27 cellular contexts compared by ENCODE assay signal in genomic region chr12:51839310-51839943, GRCh38. TPM values are rescaled to one million over a fixed set of nuclear protein-coding genes. Genes with fewer than 3 reads are reported as not detected.
DNase-seq lines count a peak whose midpoint lies in the region; ATAC-seq and TF ChIP-seq lines count a peak whose summit lies in the region.
"Had no signal": no experiment of that assay in that cellular context is flagged by ENCODE, and none has a peak within 500 bp of the region (broad histone marks: within the 10 kb centered on the region; RNA-seq: fewer than 3 reads in every experiment).

No MANE protein-coding gene starts in this region.

- H3K9me3 Mint-ChIP-seq in brain = no peaks in the 10 kb centered on the region
- no peaks in the 10 kb centered on the region for H3K9me3 Mint-ChIP-seq in stimulated activated effector memory CD8-positive, alpha-beta T cell treated with anti-CD3 and anti-CD28 coated beads, Interleukin-12 subunit alpha, Interleukin-12 subunit beta, amount 100 ng/mL, for 72 hours
- H3K9me3 Mint-ChIP-seq: activated T-cell treated with anti-CD3 and anti-CD28 coated beads, Interleukin-2, amount 50 U/mL, for 24 hours; natural killer cell treated with Interleukin-12 subunit alpha and Interleukin-12 subunit beta and Interleukin-15 and Interleukin-18, amount 100 ng/mL, for 72 hours; stimulated activated naive B cell treated with anti-CD40 and anti-IgM and Interleukin-4, amounts not matched to agents 10 μg/mL and 1 μg/mL and 100 μg/mL, for 72 hours had no signal

- H3K4me3 Mint-ChIP-seq in brain = peak overlapping the region in 2 of 5 experiments; percentile 5 to 44
- H3K4me3 Mint-ChIP-seq in stimulated activated effector memory CD8-positive, alpha-beta T cell treated with anti-CD3 and anti-CD28 coated beads, Interleukin-12 subunit alpha, Interleukin-12 subunit beta, amount 100 ng/mL, for 72 hours = no peak overlapping the region
- H3K4me3 Mint-ChIP-seq: activated CD4-positive, alpha-beta T cell treated with anti-CD3 and anti-CD28 coated beads for 36 hours; activated T-cell treated with anti-CD3 and anti-CD28 coated beads, Interleukin-2, amount 50 U/mL, for 24 hours; natural killer cell treated with Interleukin-12 subunit alpha and Interleukin-12 subunit beta and Interleukin-15 and Interleukin-18, amount 100 ng/mL, for 72 hours; stimulated activated naive B cell treated with anti-CD40 and anti-IgM and Interleukin-4, amounts not matched to agents 10 μg/mL and 1 μg/mL and 100 μg/mL, for 72 hours had no signal

- TF ChIP-seq CTCF in brain (conservative IDR thresholded peaks at IDR 0.05) = no peak

- no peak for DNase-seq in Right ventricle myocardium superior
- no peak for DNase-seq in cardiac septum (ENCODE audit: low spot score)
- peak; percentile 86 for DNase-seq in myocyte (ENCODE audit: low read depth)
- no peak for DNase-seq in stimulated activated effector memory CD8-positive, alpha-beta T cell treated with anti-CD3 and anti-CD28 coated beads, Interleukin-12 subunit alpha, Interleukin-12 subunit beta, amount 100 ng/mL, for 72 hours (ENCODE audit: low spot score in 2 of 2)
- DNase-seq: activated CD4-positive, alpha-beta T cell treated with anti-CD3 and anti-CD28 coated beads for 36 hours; activated gamma-delta T cell treated with Interleukin-2 at 50 U/mL for 16 hours; activated T-cell treated with anti-CD3 and anti-CD28 coated beads, Interleukin-2, amount 50 U/mL, for 24 hours; cerebellar nuclear complex; IMR-90; midbrain; NCI-H187; NCI-H69; Peyer's patch; posterior cingulate gyrus; sigmoid colon; stimulated activated CD4-positive, alpha-beta T cell treated with anti-CD3 and anti-CD28 coated beads, Interleukin-4, amount 100 ng/mL, for 4 hours; stimulated activated naive B cell treated with anti-CD40 and anti-IgM and Interleukin-4, amounts not matched to agents 10 μg/mL and 1 μg/mL and 100 μg/mL, for 72 hours had no signal

- peak overlapping the region; percentile 22 to 88 (median 72) for H3K27ac Mint-ChIP-seq in brain
- peak overlapping the region; percentile 23 for H3K27ac Mint-ChIP-seq in stimulated activated effector memory CD8-positive, alpha-beta T cell treated with anti-CD3 and anti-CD28 coated beads, Interleukin-12 subunit alpha, Interleukin-12 subunit beta, amount 100 ng/mL, for 72 hours
- H3K27ac Mint-ChIP-seq: activated CD4-positive, alpha-beta T cell treated with anti-CD3 and anti-CD28 coated beads for 36 hours; activated T-cell treated with anti-CD3 and anti-CD28 coated beads, Interleukin-2, amount 50 U/mL, for 24 hours; natural killer cell treated with Interleukin-12 subunit alpha and Interleukin-12 subunit beta and Interleukin-15 and Interleukin-18, amount 100 ng/mL, for 72 hours; stimulated activated naive B cell treated with anti-CD40 and anti-IgM and Interleukin-4, amounts not matched to agents 10 μg/mL and 1 μg/mL and 100 μg/mL, for 72 hours had no signal

- intact Hi-C loops in Right ventricle myocardium superior (cut with DNase I) (no loop called here), cardiac septum (cut with DNase I) (no loop called here)

- peak; percentile 65 for ATAC-seq in Right ventricle myocardium superior (ENCODE audit: poor library complexity)
- ATAC-seq in stimulated activated effector memory CD8-positive, alpha-beta T cell treated with anti-CD3 and anti-CD28 coated beads, Interleukin-12 subunit alpha, Interleukin-12 subunit beta, amount 100 ng/mL, for 72 hours = no peak
- ATAC-seq in SK-N-SH treated with all-trans-retinoic acid at 6 μM for 48 hours = no peak
- ATAC-seq in HG03175 (IDR thresholded peaks at IDR 0.05; ENCODE audit: unreplicated experiment) = no peak
- ATAC-seq in HG02588 (IDR thresholded peaks at IDR 0.05; ENCODE audit: unreplicated experiment) = no peak
- ATAC-seq: activated CD4-positive, alpha-beta T cell treated with anti-CD3 and anti-CD28 coated beads for 36 hours; GM12878; natural killer cell treated with Interleukin-12 subunit alpha and Interleukin-12 subunit beta and Interleukin-15 and Interleukin-18, amount 100 ng/mL, for 72 hours; stimulated activated naive B cell treated with anti-CD40 and anti-IgM and Interleukin-4, amounts not matched to agents 10 μg/mL and 1 μg/mL and 100 μg/mL, for 72 hours had no signal

- peaks cover 60% of the 10 kb centered on the region for H3K4me1 Mint-ChIP-seq in brain
- H3K4me1 Mint-ChIP-seq in stimulated activated effector memory CD8-positive, alpha-beta T cell treated with anti-CD3 and anti-CD28 coated beads, Interleukin-12 subunit alpha, Interleukin-12 subunit beta, amount 100 ng/mL, for 72 hours = peaks cover 5% of the 10 kb centered on the region
- H3K4me1 Mint-ChIP-seq: activated CD4-positive, alpha-beta T cell treated with anti-CD3 and anti-CD28 coated beads for 36 hours; stimulated activated naive B cell treated with anti-CD40 and anti-IgM and Interleukin-4, amounts not matched to agents 10 μg/mL and 1 μg/mL and 100 μg/mL, for 72 hours had no signal

- H3K36me3 Mint-ChIP-seq in brain = no peaks in the 10 kb centered on the region
- H3K36me3 Mint-ChIP-seq in stimulated activated effector memory CD8-positive, alpha-beta T cell treated with anti-CD3 and anti-CD28 coated beads, Interleukin-12 subunit alpha, Interleukin-12 subunit beta, amount 100 ng/mL, for 72 hours = no peaks in the 10 kb centered on the region
- H3K36me3 Mint-ChIP-seq: natural killer cell treated with Interleukin-12 subunit alpha and Interleukin-12 subunit beta and Interleukin-15 and Interleukin-18, amount 100 ng/mL, for 72 hours; stimulated activated naive B cell treated with anti-CD40 and anti-IgM and Interleukin-4, amounts not matched to agents 10 μg/mL and 1 μg/mL and 100 μg/mL, for 72 hours had no signal

- peaks cover 11% of the 10 kb centered on the region for H3K27me3 Mint-ChIP-seq in brain

TF ChIP-seq in SK-N-SH treated with all-trans-retinoic acid at 6 μM for 48 hours, 23 proteins besides CTCF, POLR2A, EP300 and RAD21 (continues in another document):
- no peak for TF ChIP-seq OSR1 (CRISPR knock-in tag; IDR thresholded peaks at IDR 0.05)
- no peak for TF ChIP-seq ZNF8 (CRISPR knock-in tag; IDR thresholded peaks at IDR 0.05)
- TF ChIP-seq ARNTL (CRISPR knock-in tag; IDR thresholded peaks at IDR 0.05; ENCODE audit: borderline replicate concordance, low read depth) = no peak
- no peak for TF ChIP-seq CSDC2 (CRISPR knock-in tag; IDR thresholded peaks at IDR 0.05)
- TF ChIP-seq ZNF565 (CRISPR knock-in tag; conservative IDR thresholded peaks at IDR 0.05; ENCODE audit: low read depth) = no peak
- TF ChIP-seq, protein P1, sequence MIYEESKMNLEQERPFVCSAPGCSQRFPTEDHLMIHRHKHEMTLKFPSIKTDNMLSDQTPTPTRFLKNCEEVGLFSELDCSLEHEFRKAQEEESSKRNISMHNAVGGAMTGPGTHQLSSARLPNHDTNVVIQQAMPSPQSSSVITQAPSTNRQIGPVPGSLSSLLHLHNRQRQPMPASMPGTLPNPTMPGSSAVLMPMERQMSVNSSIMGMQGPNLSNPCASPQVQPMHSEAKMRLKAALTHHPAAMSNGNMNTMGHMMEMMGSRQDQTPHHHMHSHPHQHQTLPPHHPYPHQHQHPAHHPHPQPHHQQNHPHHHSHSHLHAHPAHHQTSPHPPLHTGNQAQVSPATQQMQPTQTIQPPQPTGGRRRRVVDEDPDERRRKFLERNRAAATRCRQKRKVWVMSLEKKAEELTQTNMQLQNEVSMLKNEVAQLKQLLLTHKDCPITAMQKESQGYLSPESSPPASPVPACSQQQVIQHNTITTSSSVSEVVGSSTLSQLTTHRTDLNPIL (CRISPR knock-in tag; IDR thresholded peaks at IDR 0.05; ENCODE audit: low read depth) = no peak
- TF ChIP-seq, protein P2, sequence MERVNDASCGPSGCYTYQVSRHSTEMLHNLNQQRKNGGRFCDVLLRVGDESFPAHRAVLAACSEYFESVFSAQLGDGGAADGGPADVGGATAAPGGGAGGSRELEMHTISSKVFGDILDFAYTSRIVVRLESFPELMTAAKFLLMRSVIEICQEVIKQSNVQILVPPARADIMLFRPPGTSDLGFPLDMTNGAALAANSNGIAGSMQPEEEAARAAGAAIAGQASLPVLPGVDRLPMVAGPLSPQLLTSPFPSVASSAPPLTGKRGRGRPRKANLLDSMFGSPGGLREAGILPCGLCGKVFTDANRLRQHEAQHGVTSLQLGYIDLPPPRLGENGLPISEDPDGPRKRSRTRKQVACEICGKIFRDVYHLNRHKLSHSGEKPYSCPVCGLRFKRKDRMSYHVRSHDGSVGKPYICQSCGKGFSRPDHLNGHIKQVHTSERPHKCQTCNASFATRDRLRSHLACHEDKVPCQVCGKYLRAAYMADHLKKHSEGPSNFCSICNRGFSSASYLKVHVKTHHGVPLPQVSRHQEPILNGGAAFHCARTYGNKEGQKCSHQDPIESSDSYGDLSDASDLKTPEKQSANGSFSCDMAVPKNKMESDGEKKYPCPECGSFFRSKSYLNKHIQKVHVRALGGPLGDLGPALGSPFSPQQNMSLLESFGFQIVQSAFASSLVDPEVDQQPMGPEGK (CRISPR knock-in tag; IDR thresholded peaks at IDR 0.05; ENCODE audit: borderline replicate concordance) = no peak
- TF ChIP-seq ESRRG (CRISPR knock-in tag; IDR thresholded peaks at IDR 0.05) = no peak
- TF ChIP-seq BACH2 (CRISPR knock-in tag; IDR thresholded peaks at IDR 0.05; ENCODE audit: borderline replicate concordance) = no peak

RNA-seq across cellular contexts. Expression of gene FIGNL2, which starts 9.1 kb away (rescaled TPM):
- total RNA-seq in Right ventricle myocardium superior (0.30 TPM), cardiac septum (0.32 TPM), myocyte (0.11 and 0.36 TPM in 2 replicates)
- 0.46 TPM for polyA plus RNA-seq in brain (ENCODE audit: insufficient read depth, low read depth, low replicate concordance)
- polyA plus RNA-seq in myocyte (2012) = 0.26 TPM
- total RNA-seq: GM12878, SJSA1 had no signal
- polyA plus RNA-seq: GM12878 had no signal

RNA-seq across cellular contexts. Expression of gene ANKRD33, which starts 48.5 kb away (rescaled TPM):
- total RNA-seq in Right ventricle myocardium superior (not detected), cardiac septum (not detected), myocyte (not detected in 2 replicates)
- not detected for polyA plus RNA-seq in brain (ENCODE audit: insufficient read depth, low read depth, low replicate concordance)
- not detected for polyA plus RNA-seq in myocyte (2012)
- total RNA-seq: activated CD4-positive, alpha-beta T cell treated with anti-CD3 and anti-CD28 coated beads for 36 hours; activated CD8-positive, alpha-beta memory T cell treated with anti-CD3 and anti-CD28 coated beads for 36 hours; GM12878; natural killer cell treated with Interleukin-12 subunit alpha and Interleukin-12 subunit beta and Interleukin-15 and Interleukin-18, amount 100 ng/mL, for 72 hours; Peyer's patch; sigmoid colon; SJSA1; T-helper 1 cell treated with Interleukin-12 subunit alpha and Interleukin-12 subunit beta and Interleukin-4 antibody, amounts not matched to agents 30 ng/mL and 1 ng/mL, for 36 hours; ureter had no signal
- polyA plus RNA-seq: GM12878 had no signal
